Comparison of ENCODE assay signal across 24 cellular contexts in the genomic region with DNA sequence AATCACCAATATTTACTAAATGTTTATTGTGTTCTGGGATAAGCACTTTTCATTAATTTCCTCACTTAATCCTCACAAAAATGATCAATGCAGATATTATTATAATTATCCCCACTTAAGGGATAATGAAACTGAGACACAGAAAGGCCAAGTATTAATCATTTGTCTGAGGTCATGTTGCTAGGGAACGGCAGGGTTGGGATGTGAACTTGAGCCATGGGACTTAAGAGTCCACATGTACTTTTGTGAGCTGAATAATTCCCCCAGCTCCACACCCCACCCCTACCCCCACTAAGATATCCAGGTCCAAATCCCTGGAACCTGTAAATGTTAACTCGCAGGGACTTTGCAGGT.
DNase-seq lines count a peak whose midpoint lies in the region; TF ChIP-seq lines count a peak whose summit lies in the region.
"Had no signal": no experiment of that assay in that cellular context is flagged by ENCODE, and none has a peak within 500 bp of the region (broad histone marks: within the 10 kb centered on the region; RNA-seq: fewer than 3 reads in every experiment).

No MANE protein-coding gene starts in this region.

- in situ Hi-C loops in HAP-1 (cut with MboI; ENCODE audit: low sequenced_read_pairs): no loop called here

- CTCF ChIA-PET in CD8-positive, alpha-beta memory T cell (lab: Charles Lee): no interaction called here

- H3K4me1 ChIP-seq in HAP-1 (peaks cover 32% of the 10 kb centered on the region), skeletal muscle tissue (ENCODE audit: control insufficient read depth in 3 of 3, insufficient read depth in 3 of 3, low read length in 3 of 3) (no peaks in the 10 kb centered on the region), tibial nerve (peaks cover 0 to 23% (median 0%) of the 10 kb centered on the region in 4 donors)
- no peaks in the 10 kb centered on the region for H3K4me1 ChIP-seq in CD8-positive, alpha-beta memory T cell (ENCODE audit: insufficient read depth, low read length)
- H3K4me1 ChIP-seq: left lung, right atrium auricular region, stomach had no signal

- H3K27ac Mint-ChIP-seq in CD8-positive, alpha-beta memory T cell: no peak overlapping the region
- H3K27ac Mint-ChIP-seq: activated CD4-positive, alpha-beta T cell treated with anti-CD3 and anti-CD28 coated beads, Interleukin-2, amount 10 ng/mL, durations not matched to agents 7 days and 5 days; activated CD8-positive, alpha-beta memory T cell treated with anti-CD3 and anti-CD28 coated beads, Interleukin-2, amount 10 ng/mL, durations not matched to agents 7 days and 5 days; activated naive CD4-positive, alpha-beta T cell treated with anti-CD3 and anti-CD28 coated beads, Interleukin-2, amount 50 U/mL, for 72 hours; CD4-positive, alpha-beta T cell; mesothelial cell of epicardium; natural killer cell treated with Interleukin-12 subunit alpha and Interleukin-12 subunit beta and Interleukin-15 and Interleukin-18, amount 100 ng/mL, for 72 hours had no signal

- H3K9me3 Mint-ChIP-seq in CD8-positive, alpha-beta memory T cell: no peaks in the 10 kb centered on the region
- H3K9me3 Mint-ChIP-seq: activated naive CD4-positive, alpha-beta T cell treated with anti-CD3 and anti-CD28 coated beads, Interleukin-2, amount 50 U/mL, for 72 hours; CD4-positive, alpha-beta T cell; natural killer cell treated with Interleukin-12 subunit alpha and Interleukin-12 subunit beta and Interleukin-15 and Interleukin-18, amount 100 ng/mL, for 72 hours had no signal

- TF ChIP-seq CTCF in fibroblast of the aortic adventitia (IDR thresholded peaks at IDR 0.05; ENCODE audit: insufficient read depth, low read length) (no peak), tibial nerve (IDR thresholded peaks at IDR 0.05) (no peak)

- H3K9me3 ChIP-seq in HAP-1 (no peaks in the 10 kb centered on the region), skeletal muscle tissue (ENCODE audit: control insufficient read depth in 3 of 3, low read length in 3 of 3) (no peaks in the 10 kb centered on the region), tibial nerve (no peaks in the 10 kb centered on the region)
- no peaks in the 10 kb centered on the region for H3K9me3 ChIP-seq in CD8-positive, alpha-beta memory T cell (ENCODE audit: low read length)
- H3K9me3 ChIP-seq: left lung, right atrium auricular region, stomach had no signal

- POLR2A ChIA-PET in CD8-positive, alpha-beta memory T cell (lab: Charles Lee): interaction anchor here (0.6 kb wide), 1 partner anchor 1572 kb away, joined by 4 read pairs; no protein-coding TSS in a partner anchor

- DNase-seq in HAP-1 (ENCODE audit: low spot score in 2 of 2) (peak; percentile 28 to 32), NCI-H748 treated with DMSO at 0.1 percent for 48 hours (lab: John Stamatoyannopoulos, UW) (peak; percentile 3), fibroblast of the aortic adventitia (ENCODE audit: low read depth) (peak; percentile 64), tibial nerve (ENCODE audit: low spot score in 2 of 2) (no peak), DMS153 (lab: John Stamatoyannopoulos, UW) (no peak)
- DNase-seq in CD8-positive, alpha-beta memory T cell: no peak
- DNase-seq: activated CD4-positive, alpha-beta T cell treated with anti-CD3 and anti-CD28 coated beads, Interleukin-2, amount 10 ng/mL, durations not matched to agents 7 days and 5 days; activated CD8-positive, alpha-beta memory T cell treated with anti-CD3 and anti-CD28 coated beads, Interleukin-2, amount 10 ng/mL, durations not matched to agents 7 days and 5 days; anterior cingulate cortex; CD4-positive, alpha-beta T cell; left lung; NCI-H2081 treated with DMSO at 0.1 percent for 48 hours; NCI-H446 treated with DMSO at 0.1 percent for 48 hours; NK-92 treated with Interleukin-12 subunit alpha and Interleukin-12 subunit beta, amount 100 ng/mL, for 24 hours; SHP77 treated with DMSO at 0.1 percent for 48 hours; stomach; T-helper 9 cell had no signal

- WGBS in tibial nerve, 2 donors: 54 to 58% methylated on average over 2 of the region's 2 CpGs

- TF ChIP-seq EP300 in tibial nerve (IDR thresholded peaks at IDR 0.05): no peak

- no peak for TF ChIP-seq POLR2A in tibial nerve (IDR thresholded peaks at IDR 0.05)

- H3K27me3 Mint-ChIP-seq in CD8-positive, alpha-beta memory T cell: peaks cover 0 to 5% of the 10 kb centered on the region in 2 donors
- H3K27me3 Mint-ChIP-seq: activated CD4-positive, alpha-beta T cell treated with anti-CD3 and anti-CD28 coated beads, Interleukin-2, amount 10 ng/mL, durations not matched to agents 7 days and 5 days; CD4-positive, alpha-beta T cell; natural killer cell treated with Interleukin-12 subunit alpha and Interleukin-12 subunit beta and Interleukin-15 and Interleukin-18, amount 100 ng/mL, for 72 hours had no signal

- peaks cover 8% of the 10 kb centered on the region in 3 donors for H3K4me1 Mint-ChIP-seq in CD8-positive, alpha-beta memory T cell
- H3K4me1 Mint-ChIP-seq: activated CD4-positive, alpha-beta T cell treated with anti-CD3 and anti-CD28 coated beads, Interleukin-2, amount 10 ng/mL, durations not matched to agents 7 days and 5 days; activated CD8-positive, alpha-beta memory T cell treated with anti-CD3 and anti-CD28 coated beads, Interleukin-2, amount 10 ng/mL, durations not matched to agents 7 days and 5 days had no signal

- no peaks in the 10 kb centered on the region for H3K36me3 Mint-ChIP-seq in CD8-positive, alpha-beta memory T cell
- H3K36me3 Mint-ChIP-seq: activated CD8-positive, alpha-beta memory T cell treated with anti-CD3 and anti-CD28 coated beads, Interleukin-2, amount 10 ng/mL, durations not matched to agents 7 days and 5 days; natural killer cell treated with Interleukin-12 subunit alpha and Interleukin-12 subunit beta and Interleukin-15 and Interleukin-18, amount 100 ng/mL, for 72 hours had no signal

- H3K27me3 ChIP-seq in HAP-1 (ENCODE audit: low read depth) (no peaks in the 10 kb centered on the region), skeletal muscle tissue (ENCODE audit: control insufficient read depth in 3 of 3, insufficient read depth in 3 of 3, low read length in 3 of 3) (no peaks in the 10 kb centered on the region), tibial nerve (no peaks in the 10 kb centered on the region)
- no peaks in the 10 kb centered on the region for H3K27me3 ChIP-seq in CD8-positive, alpha-beta memory T cell (ENCODE audit: insufficient read depth, low read length, poor library complexity, severe bottlenecking)
- H3K27me3 ChIP-seq: hepatocyte, left lung, right atrium auricular region, stomach had no signal

- no peak overlapping the region for H3K9ac ChIP-seq in skeletal muscle tissue (ENCODE audit: low read depth in 1 of 3, low read length in 3 of 3)

- H3K36me3 ChIP-seq in HAP-1 (replicated peaks) (no peaks in the 10 kb centered on the region), skeletal muscle tissue (ENCODE audit: control insufficient read depth in 3 of 3, insufficient read depth in 3 of 3, low read length in 3 of 3) (no peaks in the 10 kb centered on the region), tibial nerve (no peaks in the 10 kb centered on the region)
- H3K36me3 ChIP-seq in CD8-positive, alpha-beta memory T cell (ENCODE audit: insufficient read depth, low read length): no peaks in the 10 kb centered on the region
- H3K36me3 ChIP-seq: left lung, right atrium auricular region, stomach had no signal

- no peak overlapping the region for H3K4me3 ChIP-seq in HAP-1
- no peak overlapping the region for H3K4me3 ChIP-seq in fibroblast of the aortic adventitia (ENCODE audit: low read depth, low read length)
- no peak overlapping the region for H3K4me3 ChIP-seq in skeletal muscle tissue (ENCODE audit: low read length in 3 of 3)
- no peak overlapping the region for H3K4me3 ChIP-seq in CD8-positive, alpha-beta memory T cell (ENCODE audit: low read length)
- H3K4me3 ChIP-seq in tibial nerve: no peak overlapping the region
- H3K4me3 ChIP-seq: hepatocyte, left lung, right atrium auricular region, stomach had no signal

- peak overlapping the region; percentile 60 for H3K27ac ChIP-seq in skeletal muscle tissue (ENCODE audit: low read depth, low read length)
- no peak overlapping the region for H3K27ac ChIP-seq in CD8-positive, alpha-beta memory T cell (ENCODE audit: low read depth, low read length)
- peak overlapping the region in 2 of 4 donors; percentile 3 to 52 for H3K27ac ChIP-seq in tibial nerve
- H3K27ac ChIP-seq: epithelial cell of prostate, hepatocyte, left lung, stomach had no signal

- H3K4me3 Mint-ChIP-seq in CD8-positive, alpha-beta memory T cell: no peak overlapping the region
- H3K4me3 Mint-ChIP-seq: activated CD4-positive, alpha-beta T cell treated with anti-CD3 and anti-CD28 coated beads, Interleukin-2, amount 10 ng/mL, durations not matched to agents 7 days and 5 days; activated CD8-positive, alpha-beta memory T cell treated with anti-CD3 and anti-CD28 coated beads, Interleukin-2, amount 10 ng/mL, durations not matched to agents 7 days and 5 days; CD4-positive, alpha-beta T cell; mesothelial cell of epicardium; natural killer cell treated with Interleukin-12 subunit alpha and Interleukin-12 subunit beta and Interleukin-15 and Interleukin-18, amount 100 ng/mL, for 72 hours had no signal

Comparison
In these comparisons a context has a peak if more than half of its experiments do, and no peak if none do; other contexts are left out.
1. DNase-seq: peak in HAP-1 (2 of 2), NCI-H748 treated with DMSO at 0.1 percent for 48 hours (single experiment) and fibroblast of the aortic adventitia (single experiment); none in CD8-positive, alpha-beta memory T cell (0 of 5), tibial nerve (0 of 2) and DMS153 (single experiment).